Comparison of ENCODE assay signal across 1 cellular context in genomic region chr17:19641687-19642372, GRCh38.
TF ChIP-seq lines count a peak whose summit lies in the region.

No MANE protein-coding gene starts in this region.

TF ChIP-seq in H1, 55 proteins besides CTCF, POLR2A, EP300 and RAD21 (continued from another document):
- no peak for TF ChIP-seq CTBP2 (IDR thresholded peaks at IDR 0.05; ENCODE audit: borderline replicate concordance, insufficient read depth, insufficient read length, low read length)
